16 cellular contexts compared by ENCODE assay signal in genomic region chr9:86494644-86495081, GRCh38.
DNase-seq lines count a peak whose midpoint lies in the region; ATAC-seq, FAIRE-seq and TF ChIP-seq lines count a peak whose summit lies in the region.
"Had no signal": no experiment of that assay in that cellular context is flagged by ENCODE, and none has a peak within 500 bp of the region (broad histone marks: within the 10 kb centered on the region; RNA-seq: fewer than 3 reads in every experiment).

No MANE protein-coding gene starts in this region.

- intact Hi-C loops in left cardiac atrium (cut with DNase I) = loop anchor here in 1 of 2 donors (5.0 kb wide), 1 partner anchor 403 kb away; no protein-coding TSS in a partner anchor

- H3K27me3 Mint-ChIP-seq in endothelial cell (ENCODE audit: unreplicated experiment) = no peaks in the 10 kb centered on the region

- H3K27me3 ChIP-seq in small intestine (ENCODE audit: control insufficient read depth in 2 of 2, insufficient read depth in 2 of 2, low read length in 2 of 2) = peaks cover 0 to 4% of the 10 kb centered on the region in 2 donors
- H3K27me3 ChIP-seq: gastrocnemius medialis had no signal

- ATAC-seq in left cardiac atrium (peak; percentile 55 to 85), GM21825 (IDR thresholded peaks at IDR 0.05; ENCODE audit: unreplicated experiment) (no peak), GM21447 (IDR thresholded peaks at IDR 0.05; ENCODE audit: unreplicated experiment) (no peak)
- ATAC-seq: gastrocnemius medialis had no signal

- H3K36me3 Mint-ChIP-seq in endothelial cell (ENCODE audit: low read depth, unreplicated experiment) = no peaks in the 10 kb centered on the region

- no peak overlapping the region for H3K4me3 ChIP-seq in small intestine (ENCODE audit: low read depth in 1 of 2, low read length in 2 of 2)
- H3K4me3 ChIP-seq: gastrocnemius medialis had no signal

- TF ChIP-seq CTCF in VCaP (conservative IDR thresholded peaks at IDR 0.05) (no peak), endothelial cell (IDR thresholded peaks at IDR 0.05; ENCODE audit: unreplicated experiment) (no peak)

- peaks cover 3% of the 10 kb centered on the region for H3K4me1 Mint-ChIP-seq in endothelial cell (ENCODE audit: unreplicated experiment)

- WGBS in small intestine, 3 donors = 12 to 39% (median 26%) methylated on average over 5 of the region's 5 CpGs

- no peak overlapping the region for H3K4me3 Mint-ChIP-seq in endothelial cell (ENCODE audit: unreplicated experiment)

- no peaks in the 10 kb centered on the region for H3K9me3 ChIP-seq in small intestine (ENCODE audit: control insufficient read depth, low read depth)
- H3K9me3 ChIP-seq: gastrocnemius medialis had no signal

- no peak overlapping the region for H3K27ac Mint-ChIP-seq in endothelial cell (ENCODE audit: unreplicated experiment)

- no peak for FAIRE-seq in small intestine (lab: Jason Lieb, UNC)

- no peaks in the 10 kb centered on the region for H3K4me1 ChIP-seq in small intestine (ENCODE audit: control insufficient read depth in 2 of 2, insufficient read depth in 1 of 2, low read depth in 1 of 2, low read length in 1 of 2)
- H3K4me1 ChIP-seq: gastrocnemius medialis had no signal

- DNase-seq in HCEC 1CT = peak; percentile 50
- DNase-seq in left cardiac atrium = no peak
- peak; percentile 2 for DNase-seq in small intestine
- DNase-seq in SKM-1 (lab: John Stamatoyannopoulos, UW; ENCODE audit: unreplicated experiment) = no peak
- DNase-seq in endothelial cell (ENCODE audit: low spot score) = no peak
- DNase-seq: activated CD4-positive, alpha-beta T cell treated with anti-CD3 and anti-CD28 coated beads for 48 hours; activated T-cell treated with anti-CD3 and anti-CD28 coated beads, Interleukin-2, amount 50 U/mL, for 1 hour; dermis blood vessel endothelial cell; gastrocnemius medialis; islet precursor cell; NCI-H1048; NCI-H446 treated with DMSO at 0.1 percent for 48 hours; OCI-M1 had no signal

- no peaks in the 10 kb centered on the region for H3K36me3 ChIP-seq in small intestine (ENCODE audit: control insufficient read depth in 2 of 2, insufficient read depth in 2 of 2, low read length in 2 of 2)
- H3K36me3 ChIP-seq: gastrocnemius medialis had no signal

- H3K27ac ChIP-seq in VCaP (peak overlapping the region; percentile 35), small intestine (ENCODE audit: low read depth in 1 of 2, low read length in 1 of 2) (no peak overlapping the region)
- H3K27ac ChIP-seq: gastrocnemius medialis had no signal

- H3K9me3 Mint-ChIP-seq in endothelial cell (ENCODE audit: unreplicated experiment) = no peaks in the 10 kb centered on the region

Comparison
In these comparisons a context has a peak if more than half of its experiments do, and no peak if none do; other contexts are left out.
1. DNase-seq: peak in HCEC 1CT (single experiment) and small intestine (single experiment); none in left cardiac atrium (single experiment), SKM-1 (single experiment) and endothelial cell (single experiment).
2. ATAC-seq: peak in left cardiac atrium (2 of 2); none in GM21825 (single experiment) and GM21447 (single experiment).